Comparison of ENCODE assay signal across 1 cellular context in the genomic region with DNA sequence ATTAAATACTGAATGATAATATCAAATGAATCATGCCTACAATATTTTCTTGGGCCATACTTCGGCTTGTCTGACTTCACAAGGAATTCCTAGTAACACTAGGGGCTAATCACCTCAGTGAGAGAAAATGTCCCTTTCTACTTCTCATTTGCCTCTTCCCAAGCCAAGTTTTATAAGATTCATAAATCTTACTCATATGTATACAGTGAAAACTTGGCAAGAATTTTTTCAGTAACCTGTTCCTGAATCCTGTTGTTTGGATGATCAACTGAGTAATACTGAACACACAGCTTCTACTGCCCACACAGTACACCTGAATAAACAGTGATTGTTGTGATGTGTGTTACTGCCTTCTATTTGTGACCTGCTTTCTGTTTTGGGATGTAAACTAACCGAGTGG.
TF ChIP-seq lines count a peak whose summit lies in the region.

No MANE protein-coding gene starts in this region.

TF ChIP-seq in IMR-90, 13 proteins besides CTCF, POLR2A, EP300 and RAD21 (continued from another document):
- TF ChIP-seq BHLHE40 (IDR thresholded peaks at IDR 0.05; ENCODE audit: low read depth, low read length) = no peak
- TF ChIP-seq MXI1 (IDR thresholded peaks at IDR 0.05; ENCODE audit: borderline replicate concordance, low read depth, low read length) = no peak
- TF ChIP-seq RCOR1 (IDR thresholded peaks at IDR 0.05; ENCODE audit: insufficient replicate concordance, low read length) = no peak
- TF ChIP-seq CHD1 (IDR thresholded peaks at IDR 0.05; ENCODE audit: low read depth, low read length) = no peak
